6 cellular contexts compared by ENCODE assay signal in the genomic region with DNA sequence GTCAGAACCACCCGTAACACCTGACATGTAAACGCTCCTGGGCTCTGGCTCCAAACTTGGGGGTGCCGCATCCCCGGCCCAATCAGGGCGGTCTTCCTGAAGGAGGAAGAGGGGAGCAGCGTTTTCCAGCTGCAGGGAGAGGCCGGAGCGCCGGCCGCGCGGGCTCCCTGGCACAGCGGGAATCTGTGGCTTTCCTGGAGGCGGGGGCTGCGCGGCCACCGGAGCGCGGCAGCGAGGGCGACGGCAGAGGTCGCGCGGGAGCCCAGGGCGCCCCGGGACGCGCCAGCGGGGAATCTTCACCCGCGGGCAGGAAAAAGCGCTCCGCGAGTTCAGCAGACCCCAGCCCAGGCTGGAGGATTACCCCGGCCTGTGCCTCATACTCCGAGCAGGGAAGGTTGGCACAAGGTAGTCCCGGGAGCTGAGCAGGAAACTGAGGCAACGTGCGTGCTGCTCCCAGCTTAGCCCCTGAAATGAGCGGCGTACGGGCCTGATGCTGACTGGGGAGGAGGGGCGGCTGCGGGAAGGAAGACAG. TPM values are rescaled to one million over a fixed set of nuclear protein-coding genes. Genes with fewer than 3 reads are reported as not detected.
DNase-seq lines count a peak whose midpoint lies in the region; ATAC-seq and TF ChIP-seq lines count a peak whose summit lies in the region.

No MANE protein-coding gene starts in this region.

- no peaks in the 10 kb centered on the region for H3F3A ChIP-seq in DOHH2 (ENCODE audit: control insufficient read depth, insufficient read depth)

- H3K9me3 ChIP-seq in DOHH2 (ENCODE audit: control insufficient read depth, insufficient read depth, low read length): no peaks in the 10 kb centered on the region

- H3K36me3 ChIP-seq in DOHH2 (ENCODE audit: control insufficient read depth, low read length): peaks cover 10% of the 10 kb centered on the region

- ATAC-seq in HG02763 (IDR thresholded peaks at IDR 0.05; ENCODE audit: unreplicated experiment) (peak; percentile 2), memory B cell (ENCODE audit: low read depth) (peak; percentile 22), HG03039 (IDR thresholded peaks at IDR 0.05; ENCODE audit: unreplicated experiment) (no peak)
- peak; percentile 49 for ATAC-seq in activated T-helper 17 cell treated with anti-CD3 and anti-CD28 coated beads, Interleukin-2, amount 50 U/mL, for 72 hours (replicated peaks)

- no peaks in the 10 kb centered on the region for H3K9me2 ChIP-seq in DOHH2 (replicated peaks; ENCODE audit: control insufficient read depth, low read length)

- DNase-seq in memory B cell (ENCODE audit: low spot score in 2 of 2) (peak in 1 of 2 donors; percentile 12), DMS79 (lab: John Stamatoyannopoulos, UW) (no peak)

- H3K4me3 ChIP-seq in DOHH2 (ENCODE audit: low read length): peak overlapping the region; percentile 77

- no peaks in the 10 kb centered on the region for H4K20me1 ChIP-seq in DOHH2 (ENCODE audit: control insufficient read depth, insufficient read depth, low read depth, low read length)

- no peak overlapping the region for H3K27ac ChIP-seq in DOHH2 (ENCODE audit: low read depth, low read length)

- H3K4me1 ChIP-seq in DOHH2 (ENCODE audit: control insufficient read depth, low read length): peaks cover 49% of the 10 kb centered on the region

- H3K27me3 ChIP-seq in DOHH2 (ENCODE audit: control insufficient read depth, low read length): peaks cover 39% of the 10 kb centered on the region

- H3K4me1 Mint-ChIP-seq in activated T-helper 17 cell treated with anti-CD3 and anti-CD28 coated beads, Interleukin-2, amount 50 U/mL, for 72 hours: peaks cover 5% of the 10 kb centered on the region
- peaks cover 37% of the 10 kb centered on the region for H3K4me1 Mint-ChIP-seq in memory B cell

- peaks cover 21% of the 10 kb centered on the region for H3K27me3 Mint-ChIP-seq in activated T-helper 17 cell treated with anti-CD3 and anti-CD28 coated beads, Interleukin-2, amount 50 U/mL, for 72 hours
- peaks cover 9% of the 10 kb centered on the region for H3K27me3 Mint-ChIP-seq in memory B cell

- peaks cover 24% of the 10 kb centered on the region for H3K36me3 Mint-ChIP-seq in activated T-helper 17 cell treated with anti-CD3 and anti-CD28 coated beads, Interleukin-2, amount 50 U/mL, for 72 hours (ENCODE audit: low read depth)
- peaks cover 2% of the 10 kb centered on the region for H3K36me3 Mint-ChIP-seq in memory B cell

- no peak for TF ChIP-seq CTCF in DOHH2 (IDR thresholded peaks at IDR 0.05; ENCODE audit: low read depth, low read length, poor library complexity, severe bottlenecking)

- H3K9me3 Mint-ChIP-seq in activated T-helper 17 cell treated with anti-CD3 and anti-CD28 coated beads, Interleukin-2, amount 50 U/mL, for 72 hours: no peaks in the 10 kb centered on the region
- no peaks in the 10 kb centered on the region for H3K9me3 Mint-ChIP-seq in memory B cell

- peak overlapping the region; percentile 30 for H3K27ac Mint-ChIP-seq in activated T-helper 17 cell treated with anti-CD3 and anti-CD28 coated beads, Interleukin-2, amount 50 U/mL, for 72 hours
- no peak overlapping the region for H3K27ac Mint-ChIP-seq in memory B cell

- H3K4me3 Mint-ChIP-seq in activated T-helper 17 cell treated with anti-CD3 and anti-CD28 coated beads, Interleukin-2, amount 50 U/mL, for 72 hours: peak overlapping the region; percentile 83
- H3K4me3 Mint-ChIP-seq in memory B cell: peak overlapping the region; percentile 96

- no peaks in the 10 kb centered on the region for H3K79me2 ChIP-seq in DOHH2 (ENCODE audit: control insufficient read depth, low read length)

- peak overlapping the region; percentile 83 for H3K4me2 ChIP-seq in DOHH2 (ENCODE audit: low read length)

RNA-seq across cellular contexts. Expression of a gene that starts 0.6 kb away (rescaled TPM):
- total RNA-seq in activated T-helper 17 cell treated with anti-CD3 and anti-CD28 coated beads, Interleukin-2, amount 50 U/mL, for 72 hours: under 1 TPM; 0.50 to 0.84 TPM

RNA-seq across cellular contexts. Expression of a gene that starts 10.6 kb away (rescaled TPM):
- total RNA-seq in activated T-helper 17 cell treated with anti-CD3 and anti-CD28 coated beads, Interleukin-2, amount 50 U/mL, for 72 hours: not detected

RNA-seq across cellular contexts. Expression of a gene that starts 22.9 kb away (rescaled TPM):
- 1 to 10 TPM; 7.3 to 8.0 TPM for total RNA-seq in activated T-helper 17 cell treated with anti-CD3 and anti-CD28 coated beads, Interleukin-2, amount 50 U/mL, for 72 hours

RNA-seq across cellular contexts. Expression of a gene that starts 37.5 kb away (rescaled TPM):
- total RNA-seq in activated T-helper 17 cell treated with anti-CD3 and anti-CD28 coated beads, Interleukin-2, amount 50 U/mL, for 72 hours: 10 to 100 TPM in 1 of 2 donors, 1 to 10 TPM in 1; 6.9 to 10.6 TPM
